19 cellular contexts compared by ENCODE assay signal in genomic region chr1:106978477-106979322, GRCh38.
DNase-seq lines count a peak whose midpoint lies in the region; ATAC-seq and TF ChIP-seq lines count a peak whose summit lies in the region.
"Had no signal": no experiment of that assay in that cellular context is flagged by ENCODE, and none has a peak within 500 bp of the region (broad histone marks: within the 10 kb centered on the region; RNA-seq: fewer than 3 reads in every experiment).

No MANE protein-coding gene starts in this region.

- no peaks in the 10 kb centered on the region for H3K79me2 ChIP-seq in SK-N-SH (ENCODE audit: insufficient read depth)
- no peaks in the 10 kb centered on the region for H3K79me2 ChIP-seq in GM23338 (replicated peaks; ENCODE audit: insufficient read depth)

- H3K4me3 ChIP-seq in breast epithelium (no peak overlapping the region), SK-N-SH (ENCODE audit: low read depth in 2 of 2, low read length in 1 of 2) (no peak overlapping the region), fibroblast of the aortic adventitia (ENCODE audit: low read depth, low read length) (no peak overlapping the region), GM23338 (no peak overlapping the region)
- H3K4me3 ChIP-seq: A549, esophagus squamous epithelium, upper lobe of left lung had no signal

- H3K27ac Mint-ChIP-seq in MCF 10A (ENCODE audit: low read depth, unreplicated experiment) (no peak overlapping the region), GM23338 (no peak overlapping the region)
- H3K27ac Mint-ChIP-seq: activated naive CD8-positive, alpha-beta T cell treated with anti-CD3 and anti-CD28 coated beads, Interleukin-2, amount 50 U/mL, for 24 hours; CD4-positive, alpha-beta memory T cell; IgD-negative memory B cell; nephron progenitor cell; stimulated activated memory B cell treated with anti-CD40 and anti-IgM and Interleukin-4, amounts not matched to agents 10 μg/mL and 1 μg/mL and 100 μg/mL, for 72 hours had no signal

- CTCF ChIA-PET in MCF 10A (lab: Yijun Ruan, JAX) (interaction anchor here (0.6 to 1.0 kb wide), 4 partner anchors 52 to 952 kb away, joined by 3 to 5 read pairs (median 4); no protein-coding TSS in a partner anchor), SK-N-SH (lab: Yijun Ruan, JAX) (no interaction called here)

- H3K9me2 ChIP-seq in SK-N-SH (no peaks in the 10 kb centered on the region), GM23338 (ENCODE audit: insufficient read depth) (no peaks in the 10 kb centered on the region)

- H3K4me1 Mint-ChIP-seq in MCF 10A (ENCODE audit: insufficient read depth, unreplicated experiment) (peaks cover 11% of the 10 kb centered on the region), GM23338 (peaks cover 7% of the 10 kb centered on the region)
- H3K4me1 Mint-ChIP-seq: activated naive CD8-positive, alpha-beta T cell treated with anti-CD3 and anti-CD28 coated beads, Interleukin-2, amount 50 U/mL, for 24 hours; CD4-positive, alpha-beta memory T cell; IgD-negative memory B cell; nephron progenitor cell; stimulated activated memory B cell treated with anti-CD40 and anti-IgM and Interleukin-4, amounts not matched to agents 10 μg/mL and 1 μg/mL and 100 μg/mL, for 72 hours had no signal

- POLR2A ChIA-PET in MCF 10A (lab: Yijun Ruan, JAX) (interaction anchor here (0.9 kb wide), 1 partner anchor 100 kb away, joined by 3 read pairs; no protein-coding TSS in a partner anchor), SK-N-SH (lab: Yijun Ruan, JAX) (no interaction called here)

- H3K27ac ChIP-seq in breast epithelium (no peak overlapping the region), SK-N-SH (ENCODE audit: low read depth in 2 of 2, low read length in 1 of 2) (peak overlapping the region in 1 of 2 experiments; percentile 85; a peak in 1 of 4 replicates), GM23338 (ENCODE audit: low read depth) (no peak overlapping the region)
- H3K27ac ChIP-seq: A549, esophagus squamous epithelium, upper lobe of left lung had no signal

- no peak for TF ChIP-seq CTCF in MCF 10A (IDR thresholded peaks at IDR 0.05; ENCODE audit: unreplicated experiment)
- TF ChIP-seq CTCF in breast epithelium (IDR thresholded peaks at IDR 0.05): no peak
- no peak for TF ChIP-seq CTCF in SK-N-SH (IDR thresholded peaks at IDR 0.05)
- no peak for TF ChIP-seq CTCF in fibroblast of the aortic adventitia (IDR thresholded peaks at IDR 0.05; ENCODE audit: insufficient read depth, low read length)
- no peak for TF ChIP-seq CTCF in GM23338 (conservative IDR thresholded peaks at IDR 0.05; ENCODE audit: low read depth in 2 of 2)
- TF ChIP-seq CTCF in GM20000 (IDR thresholded peaks at IDR 0.05; ENCODE audit: extremely low read depth, missing control alignments): no peak
- no peak for TF ChIP-seq CTCF in GM10266 (IDR thresholded peaks at IDR 0.05; ENCODE audit: control insufficient read depth, insufficient read depth, low read depth, missing control alignments)

- no peak for TF ChIP-seq POLR2A in breast epithelium (IDR thresholded peaks at IDR 0.05)

- no peak overlapping the region for H3K4me2 ChIP-seq in SK-N-SH
- H3K4me2 ChIP-seq in GM23338: no peak overlapping the region
- H3K4me2 ChIP-seq: A549 had no signal

- intact Hi-C loops in MCF 10A (cut with micrococcal nuclease) (no loop called here), breast epithelium (cut with DNase I; ENCODE audit: low total_unique reads) (no loop called here)

- H3K4me1 ChIP-seq in breast epithelium (no peaks in the 10 kb centered on the region), SK-N-SH (ENCODE audit: control insufficient read depth in 1 of 2, insufficient read depth in 2 of 2, low read depth in 1 of 2, low read length in 1 of 2) (peaks cover 3 to 5% of the 10 kb centered on the region in 2 experiments; a peak in 2 of 4 replicates), GM23338 (ENCODE audit: insufficient read depth) (peaks cover 2% of the 10 kb centered on the region)
- H3K4me1 ChIP-seq: A549 had no signal

- TF ChIP-seq RAD21 in SK-N-SH (IDR thresholded peaks at IDR 0.05; ENCODE audit: low read length): peak; percentile 25; the same call in 1 of the 2 replicates

- H4K20me1 ChIP-seq in SK-N-SH (ENCODE audit: insufficient read depth): no peaks in the 10 kb centered on the region
- H4K20me1 ChIP-seq in GM23338 (replicated peaks; ENCODE audit: insufficient read depth): no peaks in the 10 kb centered on the region

- TF ChIP-seq EP300 in SK-N-SH (IDR thresholded peaks at IDR 0.05; ENCODE audit: borderline replicate concordance in 1 of 2, low read depth in 1 of 2, low read length in 1 of 2): peak in 1 of 2 experiments; percentile 90; a peak in 2 of 4 replicates

- H3K9me3 Mint-ChIP-seq in MCF 10A (ENCODE audit: unreplicated experiment): no peaks in the 10 kb centered on the region
- H3K9me3 Mint-ChIP-seq in GM23338: peaks cover 8% of the 10 kb centered on the region; the same call in 1 of the 3 replicates
- H3K9me3 Mint-ChIP-seq: activated naive CD8-positive, alpha-beta T cell treated with anti-CD3 and anti-CD28 coated beads, Interleukin-2, amount 50 U/mL, for 24 hours; IgD-negative memory B cell; stimulated activated memory B cell treated with anti-CD40 and anti-IgM and Interleukin-4, amounts not matched to agents 10 μg/mL and 1 μg/mL and 100 μg/mL, for 72 hours had no signal

- H3K36me3 ChIP-seq in breast epithelium: no peaks in the 10 kb centered on the region
- no peaks in the 10 kb centered on the region for H3K36me3 ChIP-seq in SK-N-SH (replicated peaks in 1 of 2; ENCODE audit: control insufficient read depth in 1 of 2, insufficient read depth in 2 of 2, low read length in 1 of 2)
- no peaks in the 10 kb centered on the region for H3K36me3 ChIP-seq in GM23338 (ENCODE audit: insufficient read depth)
- H3K36me3 ChIP-seq: esophagus squamous epithelium, upper lobe of left lung had no signal

- DNase-seq in MCF 10A (ENCODE audit: unreplicated experiment) (peak; percentile 75), breast epithelium (ENCODE audit: low spot score in 2 of 2) (no peak), SK-N-SH (peak; percentile 29), fibroblast of the aortic adventitia (ENCODE audit: low read depth) (peak; percentile 90), mucosa of gallbladder (ENCODE audit: low spot score) (no peak), GM23338 (ENCODE audit: low spot score) (no peak), GM20000 (ENCODE audit: low spot score) (no peak), GM10266 (ENCODE audit: extremely low spot score) (no peak)
- DNase-seq: activated naive CD8-positive, alpha-beta T cell treated with anti-CD3 and anti-CD28 coated beads, Interleukin-2, amount 50 U/mL, for 24 hours; CD4-positive, alpha-beta memory T cell; esophagus squamous epithelium; NCI-H1436; NCI-H2227 treated with DMSO at 0.1 percent for 48 hours; nephron progenitor cell; Right ventricle myocardium superior; upper lobe of left lung had no signal

- H3K4me3 Mint-ChIP-seq in MCF 10A (ENCODE audit: unreplicated experiment) (no peak overlapping the region), GM23338 (no peak overlapping the region)
- H3K4me3 Mint-ChIP-seq: activated naive CD8-positive, alpha-beta T cell treated with anti-CD3 and anti-CD28 coated beads, Interleukin-2, amount 50 U/mL, for 24 hours; CD4-positive, alpha-beta memory T cell; IgD-negative memory B cell; nephron progenitor cell; stimulated activated memory B cell treated with anti-CD40 and anti-IgM and Interleukin-4, amounts not matched to agents 10 μg/mL and 1 μg/mL and 100 μg/mL, for 72 hours had no signal

- WGBS in SK-N-SH (ENCODE audit: low lambda C conversion rate): 6% methylated on average over 3 of the region's 3 CpGs

- H3F3A ChIP-seq in SK-N-SH (replicated peaks; ENCODE audit: insufficient read depth) (no peaks in the 10 kb centered on the region), GM23338 (replicated peaks; ENCODE audit: low read depth) (no peaks in the 10 kb centered on the region)

- no peaks in the 10 kb centered on the region for H3K36me3 Mint-ChIP-seq in MCF 10A (ENCODE audit: insufficient read depth, unreplicated experiment)
- H3K36me3 Mint-ChIP-seq in GM23338 (ENCODE audit: low read depth): peaks cover 7% of the 10 kb centered on the region; the same call in 2 of the 3 replicates
- H3K36me3 Mint-ChIP-seq: CD4-positive, alpha-beta memory T cell; IgD-negative memory B cell; stimulated activated memory B cell treated with anti-CD40 and anti-IgM and Interleukin-4, amounts not matched to agents 10 μg/mL and 1 μg/mL and 100 μg/mL, for 72 hours had no signal

- no peak overlapping the region for H2AFZ ChIP-seq in SK-N-SH (ENCODE audit: low read depth)
- no peak overlapping the region for H2AFZ ChIP-seq in GM23338

- H3K27me3 ChIP-seq in breast epithelium: no peaks in the 10 kb centered on the region
- no peaks in the 10 kb centered on the region for H3K27me3 ChIP-seq in SK-N-SH (ENCODE audit: insufficient read depth)
- H3K27me3 ChIP-seq in GM23338 (ENCODE audit: insufficient read depth): no peaks in the 10 kb centered on the region
- H3K27me3 ChIP-seq: esophagus squamous epithelium, upper lobe of left lung had no signal

- BruUV-seq in MCF 10A (replicated peaks; lab: Mats Ljungman, UMichigan): no TSS peak

- H3K9me3 ChIP-seq in breast epithelium (no peaks in the 10 kb centered on the region), SK-N-SH (no peaks in the 10 kb centered on the region)
- H3K9me3 ChIP-seq: A549, esophagus squamous epithelium, upper lobe of left lung had no signal

- ATAC-seq in GM23338: no peak
- ATAC-seq: A549; activated naive CD8-positive, alpha-beta T cell treated with anti-CD3 and anti-CD28 coated beads, Interleukin-2, amount 50 U/mL, for 24 hours; stimulated activated memory B cell treated with anti-CD40 and anti-IgM and Interleukin-4, amounts not matched to agents 10 μg/mL and 1 μg/mL and 100 μg/mL, for 72 hours had no signal

- H3K9ac ChIP-seq in SK-N-SH: no peak overlapping the region

- H3K27me3 Mint-ChIP-seq in MCF 10A (ENCODE audit: insufficient read depth, unreplicated experiment) (no peaks in the 10 kb centered on the region), GM23338 (ENCODE audit: insufficient read depth, low read depth, poor library complexity) (no peaks in the 10 kb centered on the region)
- H3K27me3 Mint-ChIP-seq: stimulated activated memory B cell treated with anti-CD40 and anti-IgM and Interleukin-4, amounts not matched to agents 10 μg/mL and 1 μg/mL and 100 μg/mL, for 72 hours had no signal

TF ChIP-seq in SK-N-SH, 30 proteins besides CTCF, POLR2A, EP300 and RAD21 (continues in another document):
- 0 out of 2 replicates have a peak, but pooled peaks have one; percentile 28 for TF ChIP-seq FOXJ3 (CRISPR knock-in tag; IDR thresholded peaks at IDR 0.05)
- no peak for TF ChIP-seq JUND (IDR thresholded peaks at IDR 0.05)
- TF ChIP-seq CHD2 (IDR thresholded peaks at IDR 0.05; ENCODE audit: low read length, partially characterized antibody): peak; percentile 43
- TF ChIP-seq POLR2AphosphoS5 (IDR thresholded peaks at IDR 0.05; ENCODE audit: low read depth, low read length): no peak

Comparison
In these comparisons a context has a peak if more than half of its experiments do, and no peak if none do; other contexts are left out.
1. DNase-seq: peak in MCF 10A (single experiment), SK-N-SH (single experiment) and fibroblast of the aortic adventitia (single experiment); none in breast epithelium (0 of 2), mucosa of gallbladder (single experiment), GM23338 (single experiment), GM20000 (single experiment) and GM10266 (single experiment).